Comparison of ENCODE assay signal across 12 cellular contexts in the genomic region with DNA sequence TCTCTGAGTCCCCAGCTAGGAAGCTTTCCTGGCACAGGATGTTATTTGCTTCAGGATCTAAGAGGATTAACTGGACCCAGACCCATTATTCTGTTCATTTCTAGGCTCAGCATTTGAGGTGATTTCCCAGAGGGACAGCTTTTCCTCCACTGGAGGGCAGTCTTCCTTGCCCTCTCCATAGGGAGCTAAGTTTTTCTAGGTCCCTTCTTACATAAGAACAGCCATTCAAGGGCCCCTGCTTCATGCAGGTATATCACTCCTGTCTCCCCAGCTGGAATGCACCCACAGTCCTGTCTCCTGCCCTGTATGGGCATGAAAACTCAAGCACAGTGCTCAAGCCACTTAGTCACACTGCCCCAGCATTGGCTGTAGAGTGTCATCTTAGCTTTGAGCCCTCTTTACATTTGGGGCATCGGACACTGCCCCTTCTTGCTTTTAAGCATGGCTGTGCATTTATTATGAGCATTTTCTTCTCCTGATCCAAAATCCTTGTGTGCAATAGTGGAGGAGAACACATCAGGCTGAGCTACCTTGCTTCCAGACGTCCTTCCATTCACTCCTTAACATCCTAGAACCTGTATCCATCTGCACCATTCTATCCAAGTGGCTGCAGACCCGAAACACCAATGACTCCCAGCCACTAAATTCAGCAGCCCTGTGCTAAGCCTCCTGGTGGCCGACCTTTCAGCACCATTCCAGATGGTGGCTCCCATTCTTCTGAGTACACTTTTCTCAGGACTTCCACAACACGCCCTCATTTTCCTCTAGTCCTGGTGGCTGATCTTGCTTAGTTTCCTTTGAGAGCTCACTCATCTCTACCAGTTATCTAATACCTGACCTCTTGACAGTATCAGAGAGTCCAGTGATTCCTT.
DNase-seq lines count a peak whose midpoint lies in the region; ATAC-seq and TF ChIP-seq lines count a peak whose summit lies in the region.
"Had no signal": no experiment of that assay in that cellular context is flagged by ENCODE, and none has a peak within 500 bp of the region (broad histone marks: within the 10 kb centered on the region; RNA-seq: fewer than 3 reads in every experiment).

No MANE protein-coding gene starts in this region.

- no peaks in the 10 kb centered on the region for H3K9me3 ChIP-seq in neural progenitor cell (ENCODE audit: low read depth)
- H3K9me3 ChIP-seq: SJSA1 had no signal

- H3K4me1 Mint-ChIP-seq in neural progenitor cell, result peaks cover 9% of the 10 kb centered on the region
- H3K4me1 Mint-ChIP-seq: central memory CD8-positive, alpha-beta T cell had no signal

- no peak for ATAC-seq in HG03039 (IDR thresholded peaks at IDR 0.05; ENCODE audit: unreplicated experiment)
- no peak for ATAC-seq in HG03159 (IDR thresholded peaks at IDR 0.05; ENCODE audit: unreplicated experiment)

- TF ChIP-seq CTCF in LNCaP clone FGC (IDR thresholded peaks at IDR 0.05; ENCODE audit: control insufficient read depth, extremely low read depth, insufficient read depth), result peak; percentile 65
- peak; percentile 71 for TF ChIP-seq CTCF in cardiac fibroblast (IDR thresholded peaks at IDR 0.05; ENCODE audit: low read depth, low read length)
- peak; percentile 73 for TF ChIP-seq CTCF in neural progenitor cell (IDR thresholded peaks at IDR 0.05)

- H3K27me3 Mint-ChIP-seq in neural progenitor cell (ENCODE audit: insufficient read depth, low read depth), result peaks cover 11% of the 10 kb centered on the region

- peak; percentile 68 for DNase-seq in ELR (ENCODE audit: low read depth)
- DNase-seq in LNCaP clone FGC (ENCODE audit: low read depth), result peak; percentile 4
- peak; percentile 63 to 70 for DNase-seq in cardiac fibroblast (ENCODE audit: low read depth in 2 of 2)
- DNase-seq in neural progenitor cell (ENCODE audit: low spot score), result peak; percentile 64
- DNase-seq in GF-D8 (lab: John Stamatoyannopoulos, UW), result no peak
- DNase-seq in amygdala (lab: John Stamatoyannopoulos, UW), result no peak
- DNase-seq: occipital lobe had no signal

- no peaks in the 10 kb centered on the region for H3F3A ChIP-seq in neural progenitor cell (ENCODE audit: low read depth)

- no peak overlapping the region for H3K9ac ChIP-seq in neural progenitor cell

- H3K4me2 ChIP-seq in neural progenitor cell, result no peak overlapping the region

- no peak overlapping the region for H3K27ac Mint-ChIP-seq in neural progenitor cell

- no peaks in the 10 kb centered on the region for H4K20me1 ChIP-seq in neural progenitor cell (ENCODE audit: low read depth)

- H3K36me3 Mint-ChIP-seq in neural progenitor cell, result no peaks in the 10 kb centered on the region

- no peak overlapping the region for H3K4me3 ChIP-seq in LNCaP clone FGC (ENCODE audit: low read depth, low read length)
- no peak overlapping the region for H3K4me3 ChIP-seq in cardiac fibroblast (replicated peaks in 1 of 2; ENCODE audit: low read depth in 2 of 2, low read length in 2 of 2)
- H3K4me3 ChIP-seq in neural progenitor cell, result no peak overlapping the region
- H3K4me3 ChIP-seq: SJSA1, tibial nerve had no signal

- H3K4me3 Mint-ChIP-seq in neural progenitor cell, result no peak overlapping the region
- H3K4me3 Mint-ChIP-seq: central memory CD8-positive, alpha-beta T cell had no signal

- H3K27ac ChIP-seq in neural progenitor cell, result no peak overlapping the region
- H3K27ac ChIP-seq: SJSA1, tibial nerve had no signal

- no peaks in the 10 kb centered on the region for H3K27me3 ChIP-seq in neural progenitor cell
- H3K27me3 ChIP-seq: SJSA1, tibial nerve had no signal

- peaks cover 14% of the 10 kb centered on the region for H3K9me3 Mint-ChIP-seq in neural progenitor cell
- H3K9me3 Mint-ChIP-seq: central memory CD8-positive, alpha-beta T cell had no signal

- no peaks in the 10 kb centered on the region for H3K36me3 ChIP-seq in neural progenitor cell
- H3K36me3 ChIP-seq: SJSA1, tibial nerve had no signal

- no peaks in the 10 kb centered on the region for H3K4me1 ChIP-seq in neural progenitor cell

- no peak overlapping the region for H2AFZ ChIP-seq in neural progenitor cell (replicated peaks)

- H3K79me2 ChIP-seq in neural progenitor cell (ENCODE audit: low read depth), result no peaks in the 10 kb centered on the region

Comparison
In these comparisons a context has a peak if more than half of its experiments do, and no peak if none do; other contexts are left out.
1. DNase-seq: peak in ELR (single experiment), LNCaP clone FGC (single experiment), cardiac fibroblast (2 of 2) and neural progenitor cell (single experiment); none in GF-D8 (single experiment) and amygdala (0 of 56).
2. Peak in every context shown above with its lines, with median percentiles within 50 percentile points of each other: CTCF ChIP-seq.